In genomic region chr14:104639889-104640548, GRCh38 we compare ENCODE assay signal across 8 cellular contexts. TPM values are rescaled to one million over a fixed set of nuclear protein-coding genes. Genes with fewer than 3 reads are reported as not detected.
DNase-seq lines count a peak whose midpoint lies in the region; ATAC-seq and TF ChIP-seq lines count a peak whose summit lies in the region.

No MANE protein-coding gene starts in this region.

- H3K27me3 ChIP-seq in liver (ENCODE audit: control insufficient read depth in 4 of 4, insufficient read depth in 4 of 4, low read length in 3 of 4): no peaks in the 10 kb centered on the region

- peak; percentile 87 for DNase-seq in AG08395 (ENCODE audit: low spot score)
- peak; percentile 90 for DNase-seq in GM13976 (ENCODE audit: low spot score)
- peak; percentile 74 for DNase-seq in NCI-H2171 treated with DMSO at 0.1 percent for 48 hours (lab: John Stamatoyannopoulos, UW)
- peak; percentile 76 for DNase-seq in activated CD4-positive, alpha-beta T cell treated with anti-CD3 and anti-CD28 coated beads for 36 hours
- DNase-seq in dermis blood vessel endothelial cell: peak; percentile 77

- no peaks in the 10 kb centered on the region for H3K36me3 ChIP-seq in liver (ENCODE audit: control insufficient read depth in 4 of 4, insufficient read depth in 3 of 4, low read depth in 1 of 4, low read length in 3 of 4)

- intact Hi-C loops in activated CD4-positive, alpha-beta T cell treated with anti-CD3 and anti-CD28 coated beads for 36 hours (cut with DNase I, micrococcal nuclease): loop anchor here (1.0 to 5.0 kb wide), 3 partner anchors 503 to 562 kb away; partner anchors contain the start of gene KIF26A (in 1 of the 2)

- peak; percentile 90 to 96 for TF ChIP-seq RAD21 in liver (IDR thresholded peaks at IDR 0.05)

- 6% methylated on average over 24 of the region's 24 CpGs for WGBS in liver

- H3K9ac ChIP-seq in liver (ENCODE audit: low read depth in 1 of 2, low read length in 2 of 2): no peak overlapping the region

- H3K27ac ChIP-seq in liver (ENCODE audit: low read depth in 1 of 2, low read length in 2 of 2): no peak overlapping the region

- H3K4me3 Mint-ChIP-seq in activated CD4-positive, alpha-beta T cell treated with anti-CD3 and anti-CD28 coated beads for 36 hours: no peak overlapping the region
- no peak overlapping the region for H3K4me3 Mint-ChIP-seq in stimulated activated memory B cell treated with anti-CD40 and anti-IgM and Interleukin-4, amounts not matched to agents 10 μg/mL and 1 μg/mL and 100 μg/mL, for 72 hours

- TF ChIP-seq CTCF in GM13976 (IDR thresholded peaks at IDR 0.05; ENCODE audit: borderline replicate concordance, control extremely low read depth, extremely low read depth, insufficient read depth, missing control alignments): peak; percentile 94
- TF ChIP-seq CTCF in liver (IDR thresholded peaks at IDR 0.05; ENCODE audit: low read depth, low read length, missing input control): peak; percentile 83

- H3K9me3 Mint-ChIP-seq in activated CD4-positive, alpha-beta T cell treated with anti-CD3 and anti-CD28 coated beads for 36 hours (ENCODE audit: low read depth): peaks cover 3% of the 10 kb centered on the region
- peaks cover 4% of the 10 kb centered on the region for H3K9me3 Mint-ChIP-seq in stimulated activated memory B cell treated with anti-CD40 and anti-IgM and Interleukin-4, amounts not matched to agents 10 μg/mL and 1 μg/mL and 100 μg/mL, for 72 hours

- ATAC-seq in activated CD4-positive, alpha-beta T cell treated with anti-CD3 and anti-CD28 coated beads for 36 hours: peak; percentile 93
- ATAC-seq in stimulated activated memory B cell treated with anti-CD40 and anti-IgM and Interleukin-4, amounts not matched to agents 10 μg/mL and 1 μg/mL and 100 μg/mL, for 72 hours: peak; percentile 74
- ATAC-seq in HG03442 (IDR thresholded peaks at IDR 0.05; ENCODE audit: unreplicated experiment): no peak

- CTCF ChIA-PET in activated CD4-positive, alpha-beta T cell treated with anti-CD3 and anti-CD28 coated beads for 36 hours (lab: Charles Lee): interaction anchor here (0.6 kb wide), 1 partner anchor 22 kb away, joined by 4 read pairs; no protein-coding TSS in a partner anchor

- in situ Hi-C loops in GM13976 (cut with MboI; ENCODE audit: low sequenced_read_pairs, unreplicated experiment): loop anchor here (10.0 kb wide), 1 partner anchor 65 kb away; no protein-coding TSS in a partner anchor

- no peak overlapping the region for H3K4me3 ChIP-seq in liver (ENCODE audit: low read depth in 1 of 3, low read length in 3 of 3)

- H3K27me3 Mint-ChIP-seq in activated CD4-positive, alpha-beta T cell treated with anti-CD3 and anti-CD28 coated beads for 36 hours: peaks cover 8% of the 10 kb centered on the region
- peaks cover 42% of the 10 kb centered on the region for H3K27me3 Mint-ChIP-seq in stimulated activated memory B cell treated with anti-CD40 and anti-IgM and Interleukin-4, amounts not matched to agents 10 μg/mL and 1 μg/mL and 100 μg/mL, for 72 hours

- no peaks in the 10 kb centered on the region for H3K9me3 ChIP-seq in liver (ENCODE audit: control insufficient read depth in 4 of 4, low read length in 3 of 4)

- H3K27ac Mint-ChIP-seq in activated CD4-positive, alpha-beta T cell treated with anti-CD3 and anti-CD28 coated beads for 36 hours: no peak overlapping the region
- peak overlapping the region; percentile 61 for H3K27ac Mint-ChIP-seq in stimulated activated memory B cell treated with anti-CD40 and anti-IgM and Interleukin-4, amounts not matched to agents 10 μg/mL and 1 μg/mL and 100 μg/mL, for 72 hours

- peaks cover 0 to 12% (median 3%) of the 10 kb centered on the region in 4 donors for H3K4me1 ChIP-seq in liver (ENCODE audit: control insufficient read depth in 4 of 4, insufficient read depth in 4 of 4, low read length in 3 of 4)

- POLR2A ChIA-PET in activated CD4-positive, alpha-beta T cell treated with anti-CD3 and anti-CD28 coated beads for 36 hours (lab: Charles Lee): no interaction called here

- peaks cover 5% of the 10 kb centered on the region for H3K4me1 Mint-ChIP-seq in activated CD4-positive, alpha-beta T cell treated with anti-CD3 and anti-CD28 coated beads for 36 hours
- peaks cover 21% of the 10 kb centered on the region for H3K4me1 Mint-ChIP-seq in stimulated activated memory B cell treated with anti-CD40 and anti-IgM and Interleukin-4, amounts not matched to agents 10 μg/mL and 1 μg/mL and 100 μg/mL, for 72 hours

- no peaks in the 10 kb centered on the region for H3K36me3 Mint-ChIP-seq in activated CD4-positive, alpha-beta T cell treated with anti-CD3 and anti-CD28 coated beads for 36 hours (ENCODE audit: low read depth)
- H3K36me3 Mint-ChIP-seq in stimulated activated memory B cell treated with anti-CD40 and anti-IgM and Interleukin-4, amounts not matched to agents 10 μg/mL and 1 μg/mL and 100 μg/mL, for 72 hours: no peaks in the 10 kb centered on the region

TF ChIP-seq in liver, 16 proteins besides CTCF, POLR2A, EP300 and RAD21:
- TF ChIP-seq JUND (IDR thresholded peaks at IDR 0.05) (no peak), SP1 (IDR thresholded peaks at IDR 0.05) (no peak)
TF ChIP-seq in liver: peak in this region for 0.

RNA-seq across cellular contexts. Expression of gene TMEM179, which starts 35.4 kb away (rescaled TPM):
- under 1 TPM in 1 of 2 experiments, not detected in 1; 0.32 TPM for total RNA-seq in activated CD4-positive, alpha-beta T cell treated with anti-CD3 and anti-CD28 coated beads for 36 hours
- total RNA-seq in dermis blood vessel endothelial cell (not detected in 2 replicates), liver (under 1 TPM in 1 of 2 donors, not detected in 1; 0.37 TPM)
- under 1 TPM in 1 of 2 donors, not detected in 1; 0.12 TPM for polyA plus RNA-seq in liver

RNA-seq across cellular contexts. Expression of gene INF2, which starts 49.4 kb away (rescaled TPM):
- 10 to 100 TPM; 60.8 to 66.0 TPM for total RNA-seq in activated CD4-positive, alpha-beta T cell treated with anti-CD3 and anti-CD28 coated beads for 36 hours
- total RNA-seq in dermis blood vessel endothelial cell (53.6 and 126 TPM in 2 replicates), liver (10 to 100 TPM; 13.1 to 35.8 TPM)
- polyA plus RNA-seq in liver: 10 to 100 TPM; 15.1 to 51.6 TPM
